1 cellular context compared by ENCODE assay signal in genomic region chrX:53683556-53684414, GRCh38.
TF ChIP-seq lines count a peak whose summit lies in the region.

No MANE protein-coding gene starts in this region.

TF ChIP-seq in K562, 482 proteins besides CTCF, POLR2A, EP300 and RAD21 (continued from another document and continues in another):
- no peak; the same call in 1 of the 2 replicates for TF ChIP-seq ZNF395 (CRISPR knock-in tag; IDR thresholded peaks at IDR 0.05)
- no peak for TF ChIP-seq ZNF449 (CRISPR knock-in tag; IDR thresholded peaks at IDR 0.05)
- TF ChIP-seq TFAP4 (CRISPR knock-in tag; IDR thresholded peaks at IDR 0.05; ENCODE audit: borderline replicate concordance), result peak; percentile 45; the same call in 1 of the 2 replicates
- no peak for TF ChIP-seq HINFP (tag; conservative IDR thresholded peaks at IDR 0.05; ENCODE audit: low read depth)
- TF ChIP-seq PREB (CRISPR knock-in tag; IDR thresholded peaks at IDR 0.05), result no peak
- no peak for TF ChIP-seq NFATC3 (IDR thresholded peaks at IDR 0.05)
- no peak for TF ChIP-seq MBD2 (IDR thresholded peaks at IDR 0.05; ENCODE audit: borderline replicate concordance, low read depth)
- TF ChIP-seq ZNF830 (CRISPR knock-in tag; IDR thresholded peaks at IDR 0.05), result no peak
- TF ChIP-seq ARNT (IDR thresholded peaks at IDR 0.05), result no peak
- peak; percentile 38 for TF ChIP-seq CCNT2 (IDR thresholded peaks at IDR 0.05; ENCODE audit: borderline replicate concordance, extremely low read depth, insufficient read length, low read depth, low read length)
- TF ChIP-seq TAF15 (IDR thresholded peaks at IDR 0.05; ENCODE audit: low read depth, low read length), result no peak
- TF ChIP-seq XRCC3 (IDR thresholded peaks at IDR 0.05), result no peak
- TF ChIP-seq ZNF318 (IDR thresholded peaks at IDR 0.05; ENCODE audit: borderline replicate concordance in 1 of 2, low read depth in 1 of 2), result no peak
- TF ChIP-seq ETS1 (conservative IDR thresholded peaks at IDR 0.05; ENCODE audit: control insufficient read depth, low read depth, low read length), result no peak
- peak; percentile 64 for TF ChIP-seq TAF9B (IDR thresholded peaks at IDR 0.05; ENCODE audit: partially characterized antibody)
- TF ChIP-seq ZBTB11 (CRISPR knock-in tag; IDR thresholded peaks at IDR 0.05), result no peak
- no peak for TF ChIP-seq ZNF696 (CRISPR knock-in tag; conservative IDR thresholded peaks at IDR 0.05)
- no peak for TF ChIP-seq ZSCAN29 (IDR thresholded peaks at IDR 0.05)
- no peak for TF ChIP-seq TCF7L2 (IDR thresholded peaks at IDR 0.05; ENCODE audit: low read depth, low read length)
- no peak for TF ChIP-seq RREB1 (CRISPR knock-in tag; IDR thresholded peaks at IDR 0.05)
- TF ChIP-seq HMGN3 (IDR thresholded peaks at IDR 0.05; ENCODE audit: borderline replicate concordance, extremely low read depth, insufficient read length, low read depth, low read length), result peak; percentile 33
- TF ChIP-seq PTTG1 (tag; IDR thresholded peaks at IDR 0.05; ENCODE audit: low read depth), result no peak
- peak; percentile 9; the same call in 1 of the 2 replicates for TF ChIP-seq TEAD4 (IDR thresholded peaks at IDR 0.05; ENCODE audit: low read length)
- no peak for TF ChIP-seq TEAD4 (CRISPR knock-in tag; IDR thresholded peaks at IDR 0.05; ENCODE audit: borderline replicate concordance)
- no peak for TF ChIP-seq KLF10 (CRISPR knock-in tag; IDR thresholded peaks at IDR 0.05)
- no peak for TF ChIP-seq TAL1 (IDR thresholded peaks at IDR 0.05)
- TF ChIP-seq SMAD2 (IDR thresholded peaks at IDR 0.05; ENCODE audit: low read depth, low read length), result no peak
- TF ChIP-seq SMAD1 (IDR thresholded peaks at IDR 0.05; ENCODE audit: low read depth, low read length, partially characterized antibody), result peak; percentile 27
- no peak for TF ChIP-seq ERF (CRISPR knock-in tag; IDR thresholded peaks at IDR 0.05)
